ENCODE assay signal across 15 cellular contexts in the genomic region with DNA sequence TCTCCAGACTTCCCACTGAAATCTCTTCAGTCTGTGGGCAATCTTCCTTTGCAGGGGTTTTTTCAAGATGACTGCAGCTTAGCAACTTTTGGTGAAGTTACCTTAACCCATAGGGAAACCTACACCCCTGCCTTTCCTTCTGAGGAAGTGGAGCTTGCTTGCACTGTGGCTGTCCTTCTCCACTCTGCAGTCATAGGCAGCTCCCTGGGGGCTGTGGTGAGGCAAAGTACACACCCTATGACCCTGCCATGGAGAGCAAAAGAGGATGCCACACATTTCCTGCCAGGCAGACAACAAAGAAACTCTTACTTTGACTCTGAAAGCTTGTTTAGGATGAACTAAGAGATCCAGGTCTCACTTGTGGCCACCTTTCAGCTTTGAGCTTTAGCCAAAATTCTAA.
DNase-seq lines count a peak whose midpoint lies in the region; ATAC-seq and TF ChIP-seq lines count a peak whose summit lies in the region.
"Had no signal": no experiment of that assay in that cellular context is flagged by ENCODE, and none has a peak within 500 bp of the region (broad histone marks: within the 10 kb centered on the region; RNA-seq: fewer than 3 reads in every experiment).

No MANE protein-coding gene starts in this region.

- no peaks in the 10 kb centered on the region for H3K9me2 ChIP-seq in GM23248 (ENCODE audit: insufficient read depth)

- intact Hi-C loops in tibial artery (cut with DNase I; ENCODE audit: low total_unique reads), result no loop called here

- no peak overlapping the region for H3K27ac Mint-ChIP-seq in activated T-cell treated with anti-CD3 and anti-CD28 coated beads, Interleukin-2, amount 50 U/mL, for 72 hours
- H3K27ac Mint-ChIP-seq in T-helper 1 cell treated with Interleukin-12 subunit alpha and Interleukin-12 subunit beta and Interleukin-4 antibody, amounts not matched to agents 30 μg/mL and 1 μg/mL, for 36 hours, result peak overlapping the region; percentile 34
- no peak overlapping the region for H3K27ac Mint-ChIP-seq in stimulated activated effector memory CD8-positive, alpha-beta T cell treated with anti-CD3 and anti-CD28 coated beads, Interleukin-12 subunit alpha, Interleukin-12 subunit beta, amount 100 ng/mL, for 72 hours
- no peak overlapping the region for H3K27ac Mint-ChIP-seq in effector memory CD8-positive, alpha-beta T cell
- H3K27ac Mint-ChIP-seq: endodermal cell had no signal

- H4K20me1 ChIP-seq in GM23248 (ENCODE audit: insufficient read depth), result no peaks in the 10 kb centered on the region

- peaks cover 3 to 9% of the 10 kb centered on the region in 2 donors for H3K9me3 Mint-ChIP-seq in activated T-cell treated with anti-CD3 and anti-CD28 coated beads, Interleukin-2, amount 50 U/mL, for 72 hours
- H3K9me3 Mint-ChIP-seq in T-helper 1 cell treated with Interleukin-12 subunit alpha and Interleukin-12 subunit beta and Interleukin-4 antibody, amounts not matched to agents 30 μg/mL and 1 μg/mL, for 36 hours, result peaks cover 9% of the 10 kb centered on the region
- H3K9me3 Mint-ChIP-seq in stimulated activated effector memory CD8-positive, alpha-beta T cell treated with anti-CD3 and anti-CD28 coated beads, Interleukin-12 subunit alpha, Interleukin-12 subunit beta, amount 100 ng/mL, for 72 hours, result peaks cover 19% of the 10 kb centered on the region
- H3K9me3 Mint-ChIP-seq in effector memory CD8-positive, alpha-beta T cell, result peaks cover 6 to 8% of the 10 kb centered on the region in 2 donors
- H3K9me3 Mint-ChIP-seq: endodermal cell had no signal

- no peaks in the 10 kb centered on the region for H3K79me2 ChIP-seq in GM23248 (ENCODE audit: insufficient read depth)
- H3K79me2 ChIP-seq: parathyroid adenoma had no signal

- H3K4me3 Mint-ChIP-seq in activated T-cell treated with anti-CD3 and anti-CD28 coated beads, Interleukin-2, amount 50 U/mL, for 72 hours, result peak overlapping the region in 1 of 2 donors; percentile 20
- H3K4me3 Mint-ChIP-seq in T-helper 1 cell treated with Interleukin-12 subunit alpha and Interleukin-12 subunit beta and Interleukin-4 antibody, amounts not matched to agents 30 μg/mL and 1 μg/mL, for 36 hours, result no peak overlapping the region
- H3K4me3 Mint-ChIP-seq in stimulated activated effector memory CD8-positive, alpha-beta T cell treated with anti-CD3 and anti-CD28 coated beads, Interleukin-12 subunit alpha, Interleukin-12 subunit beta, amount 100 ng/mL, for 72 hours, result no peak overlapping the region
- H3K4me3 Mint-ChIP-seq in effector memory CD8-positive, alpha-beta T cell, result no peak overlapping the region
- H3K4me3 Mint-ChIP-seq: endodermal cell had no signal

- H3K36me3 Mint-ChIP-seq in activated T-cell treated with anti-CD3 and anti-CD28 coated beads, Interleukin-2, amount 50 U/mL, for 72 hours (ENCODE audit: insufficient read depth in 2 of 2), result peaks cover 1 to 5% of the 10 kb centered on the region in 2 donors
- H3K36me3 Mint-ChIP-seq in T-helper 1 cell treated with Interleukin-12 subunit alpha and Interleukin-12 subunit beta and Interleukin-4 antibody, amounts not matched to agents 30 μg/mL and 1 μg/mL, for 36 hours (ENCODE audit: low read depth), result no peaks in the 10 kb centered on the region
- H3K36me3 Mint-ChIP-seq in stimulated activated effector memory CD8-positive, alpha-beta T cell treated with anti-CD3 and anti-CD28 coated beads, Interleukin-12 subunit alpha, Interleukin-12 subunit beta, amount 100 ng/mL, for 72 hours, result no peaks in the 10 kb centered on the region
- H3K36me3 Mint-ChIP-seq in effector memory CD8-positive, alpha-beta T cell (ENCODE audit: insufficient read depth), result peaks cover 4% of the 10 kb centered on the region

- peak; percentile 7 to 8 for DNase-seq in activated T-cell treated with anti-CD3 and anti-CD28 coated beads, Interleukin-2, amount 50 U/mL, for 72 hours
- no peak for DNase-seq in activated T-cell treated with anti-CD3 and anti-CD28 coated beads for 4 hours
- DNase-seq in stimulated activated effector memory CD8-positive, alpha-beta T cell treated with anti-CD3 and anti-CD28 coated beads, Interleukin-12 subunit alpha, Interleukin-12 subunit beta, amount 100 ng/mL, for 72 hours (ENCODE audit: low spot score in 2 of 2), result no peak
- no peak for DNase-seq in effector memory CD8-positive, alpha-beta T cell
- no peak for DNase-seq in tibial artery
- DNase-seq in GM23248, result no peak
- DNase-seq: DMS 273 treated with DMSO at 0.1 percent for 48 hours, endodermal cell, NCI-H2029 treated with DMSO at 0.1 percent for 48 hours, upper lobe of left lung had no signal

- H3K9ac ChIP-seq in GM23248, result no peak overlapping the region
- H3K9ac ChIP-seq: parathyroid adenoma had no signal

- H3K27me3 Mint-ChIP-seq in activated T-cell treated with anti-CD3 and anti-CD28 coated beads, Interleukin-2, amount 50 U/mL, for 72 hours (ENCODE audit: low read depth), result no peaks in the 10 kb centered on the region
- H3K27me3 Mint-ChIP-seq in T-helper 1 cell treated with Interleukin-12 subunit alpha and Interleukin-12 subunit beta and Interleukin-4 antibody, amounts not matched to agents 30 μg/mL and 1 μg/mL, for 36 hours (ENCODE audit: low read depth), result peaks cover 21% of the 10 kb centered on the region
- no peaks in the 10 kb centered on the region for H3K27me3 Mint-ChIP-seq in effector memory CD8-positive, alpha-beta T cell

- H3K27ac ChIP-seq in tibial artery (no peak overlapping the region), GM23248 (no peak overlapping the region)
- H3K27ac ChIP-seq: parathyroid adenoma, upper lobe of left lung had no signal

- H3K27me3 ChIP-seq in tibial artery, result no peaks in the 10 kb centered on the region
- H3K27me3 ChIP-seq in GM23248 (replicated peaks; ENCODE audit: insufficient read depth), result no peaks in the 10 kb centered on the region
- H3K27me3 ChIP-seq: upper lobe of left lung had no signal

- ATAC-seq in activated T-cell treated with anti-CD3 and anti-CD28 coated beads, Interleukin-2, amount 50 U/mL, for 72 hours (replicated peaks in 1 of 2), result peak; percentile 62 to 72
- peak; percentile 84 for ATAC-seq in HG03060 (IDR thresholded peaks at IDR 0.05; ENCODE audit: low read depth, unreplicated experiment)
- ATAC-seq in stimulated activated effector memory CD8-positive, alpha-beta T cell treated with anti-CD3 and anti-CD28 coated beads, Interleukin-12 subunit alpha, Interleukin-12 subunit beta, amount 100 ng/mL, for 72 hours, result peak; percentile 28
- ATAC-seq in effector memory CD8-positive, alpha-beta T cell (replicated peaks), result no peak
- ATAC-seq: K562 had no signal

- no peaks in the 10 kb centered on the region for H3F3A ChIP-seq in GM23248 (ENCODE audit: insufficient read depth)

- no peak overlapping the region for H2AFZ ChIP-seq in GM23248
- H2AFZ ChIP-seq: parathyroid adenoma had no signal

- H3K9me3 ChIP-seq in tibial artery, result no peaks in the 10 kb centered on the region
- no peaks in the 10 kb centered on the region for H3K9me3 ChIP-seq in GM23248 (ENCODE audit: low read depth)
- H3K9me3 ChIP-seq: HAP-1, upper lobe of left lung had no signal

- no peak for TF ChIP-seq CTCF in tibial artery (IDR thresholded peaks at IDR 0.05)

- in situ Hi-C loops in GM23248 (cut with MboI), result no loop called here

- H3K4me3 ChIP-seq in tibial artery, result no peak overlapping the region
- no peak overlapping the region for H3K4me3 ChIP-seq in GM23248
- H3K4me3 ChIP-seq: HAP-1, K562, upper lobe of left lung had no signal

- H3K4me1 ChIP-seq in tibial artery (no peaks in the 10 kb centered on the region), GM23248 (ENCODE audit: insufficient read depth) (no peaks in the 10 kb centered on the region)
- H3K4me1 ChIP-seq: HAP-1, parathyroid adenoma, upper lobe of left lung had no signal

- no peak overlapping the region for H3K4me2 ChIP-seq in GM23248 (ENCODE audit: unreplicated experiment)

- peaks cover 17% of the 10 kb centered on the region for H3K4me1 Mint-ChIP-seq in activated T-cell treated with anti-CD3 and anti-CD28 coated beads, Interleukin-2, amount 50 U/mL, for 72 hours (ENCODE audit: low read depth)
- peaks cover 18% of the 10 kb centered on the region for H3K4me1 Mint-ChIP-seq in T-helper 1 cell treated with Interleukin-12 subunit alpha and Interleukin-12 subunit beta and Interleukin-4 antibody, amounts not matched to agents 30 μg/mL and 1 μg/mL, for 36 hours (ENCODE audit: low read depth)
- peaks cover 13% of the 10 kb centered on the region for H3K4me1 Mint-ChIP-seq in stimulated activated effector memory CD8-positive, alpha-beta T cell treated with anti-CD3 and anti-CD28 coated beads, Interleukin-12 subunit alpha, Interleukin-12 subunit beta, amount 100 ng/mL, for 72 hours
- H3K4me1 Mint-ChIP-seq in effector memory CD8-positive, alpha-beta T cell (ENCODE audit: low read depth in 2 of 2), result peaks cover 3 to 6% of the 10 kb centered on the region in 2 donors
- H3K4me1 Mint-ChIP-seq: endodermal cell had no signal

- H3K36me3 ChIP-seq in tibial artery (no peaks in the 10 kb centered on the region), GM23248 (ENCODE audit: low read depth) (no peaks in the 10 kb centered on the region)
- H3K36me3 ChIP-seq: HAP-1, upper lobe of left lung had no signal

Comparison
In these comparisons a context has a peak if more than half of its experiments do, and no peak if none do; other contexts are left out.
1. DNase-seq: peak in activated T-cell treated with anti-CD3 and anti-CD28 coated beads, Interleukin-2, amount 50 U/mL, for 72 hours (2 of 2); none in activated T-cell treated with anti-CD3 and anti-CD28 coated beads for 4 hours (single experiment), stimulated activated effector memory CD8-positive, alpha-beta T cell treated with anti-CD3 and anti-CD28 coated beads, Interleukin-12 subunit alpha, Interleukin-12 subunit beta, amount 100 ng/mL, for 72 hours (0 of 2), effector memory CD8-positive, alpha-beta T cell (0 of 3), tibial artery (0 of 2) and GM23248 (single experiment).